Comparison of ENCODE assay signal across 8 cellular contexts in the genomic region with DNA sequence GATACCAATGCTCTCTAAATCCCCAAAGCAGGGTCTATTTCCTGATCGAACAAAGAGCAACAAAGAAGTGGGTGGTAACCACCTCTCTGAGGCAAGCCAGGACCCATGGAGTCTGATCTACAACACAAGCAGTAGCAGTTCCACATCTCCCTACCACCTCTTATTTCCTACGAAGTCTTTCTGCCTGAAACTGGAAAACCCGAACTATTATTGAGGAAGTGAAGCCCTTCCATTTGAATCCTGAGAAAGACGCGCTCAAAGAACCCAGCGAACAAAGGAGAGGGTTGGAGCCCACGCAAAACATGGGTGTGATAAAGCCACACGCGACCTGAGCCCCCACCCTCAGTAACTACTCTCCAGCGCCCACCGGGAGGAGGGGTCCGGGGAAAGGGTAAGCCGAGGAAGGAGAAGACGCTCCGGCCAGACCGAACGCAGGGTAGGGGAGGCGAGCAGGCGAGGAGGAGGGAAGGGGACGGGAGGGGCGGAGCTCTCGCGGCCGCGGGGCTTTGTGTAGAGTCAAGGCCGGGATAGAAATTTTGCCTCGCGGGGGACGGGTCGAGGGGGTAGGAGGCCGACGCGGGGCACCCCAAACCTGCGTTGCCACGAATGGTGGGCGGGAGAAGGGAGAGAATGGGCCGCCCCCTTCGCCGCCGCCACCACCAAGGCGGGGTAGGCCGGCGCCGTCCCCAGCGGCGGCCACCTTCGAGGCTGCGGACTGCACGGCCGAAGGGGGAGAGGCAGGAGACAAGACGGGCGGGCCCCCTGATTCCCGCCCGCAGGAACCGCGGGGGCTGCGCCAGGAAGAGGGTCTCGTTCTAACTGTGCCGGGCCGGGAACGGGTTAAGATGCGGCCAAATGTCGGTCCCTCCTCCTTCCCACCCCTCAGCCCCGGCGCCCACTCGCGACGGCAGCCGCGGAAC. TPM values are rescaled to one million over a fixed set of nuclear protein-coding genes. Genes with fewer than 3 reads are reported as not detected.
DNase-seq lines count a peak whose midpoint lies in the region; ATAC-seq, FAIRE-seq and TF ChIP-seq lines count a peak whose summit lies in the region.

No MANE protein-coding gene starts in this region.

- FAIRE-seq in GM18507 (lab: Jason Lieb, UNC), result peak; percentile 76

- TF ChIP-seq CTCF in 22Rv1 (IDR thresholded peaks at IDR 0.05), result no peak

- POLR2A ChIA-PET in activated CD8-positive, alpha-beta T cell treated with anti-CD3 and anti-CD28 coated beads, Interleukin-2, amount 10 ng/mL, durations not matched to agents 7 days and 5 days (lab: Charles Lee), result interaction anchor here (0.7 kb wide), 1 partner anchor 229 kb away, joined by 3 read pairs; no protein-coding TSS in a partner anchor

- peak overlapping the region; percentile 90 for H3K4me3 Mint-ChIP-seq in activated CD8-positive, alpha-beta T cell treated with anti-CD3 and anti-CD28 coated beads, Interleukin-2, amount 10 ng/mL, durations not matched to agents 7 days and 5 days
- H3K4me3 Mint-ChIP-seq in effector memory CD8-positive, alpha-beta T cell, result peak overlapping the region; percentile 96 to 97
- H3K4me3 Mint-ChIP-seq in memory B cell, result peak overlapping the region; percentile 99

- no peaks in the 10 kb centered on the region for H3K9me3 Mint-ChIP-seq in activated CD8-positive, alpha-beta T cell treated with anti-CD3 and anti-CD28 coated beads, Interleukin-2, amount 10 ng/mL, durations not matched to agents 7 days and 5 days (ENCODE audit: insufficient read depth)
- no peaks in the 10 kb centered on the region for H3K9me3 Mint-ChIP-seq in effector memory CD8-positive, alpha-beta T cell
- no peaks in the 10 kb centered on the region for H3K9me3 Mint-ChIP-seq in memory B cell

- H3K27ac Mint-ChIP-seq in activated CD8-positive, alpha-beta T cell treated with anti-CD3 and anti-CD28 coated beads, Interleukin-2, amount 10 ng/mL, durations not matched to agents 7 days and 5 days, result peak overlapping the region; percentile 98
- peak overlapping the region; percentile 98 for H3K27ac Mint-ChIP-seq in effector memory CD8-positive, alpha-beta T cell
- peak overlapping the region; percentile 98 for H3K27ac Mint-ChIP-seq in memory B cell

- CTCF ChIA-PET in activated CD8-positive, alpha-beta T cell treated with anti-CD3 and anti-CD28 coated beads, Interleukin-2, amount 10 ng/mL, durations not matched to agents 7 days and 5 days (lab: Charles Lee), result interaction anchor here (1.1 to 1.6 kb wide), 2 partner anchors 11 to 34 kb away, joined by 3 to 6 read pairs; no protein-coding TSS in a partner anchor

- ATAC-seq in HG02981 (IDR thresholded peaks at IDR 0.05; ENCODE audit: unreplicated experiment) (peak; percentile 32), memory B cell (ENCODE audit: low read depth) (peak; percentile 37)
- ATAC-seq in activated CD8-positive, alpha-beta T cell treated with anti-CD3 and anti-CD28 coated beads, Interleukin-2, amount 10 ng/mL, durations not matched to agents 7 days and 5 days, result peak; percentile 62
- peak; percentile 48 for ATAC-seq in effector memory CD8-positive, alpha-beta T cell (replicated peaks)

- peaks cover 5% of the 10 kb centered on the region for H3K36me3 Mint-ChIP-seq in activated CD8-positive, alpha-beta T cell treated with anti-CD3 and anti-CD28 coated beads, Interleukin-2, amount 10 ng/mL, durations not matched to agents 7 days and 5 days (ENCODE audit: low read depth)
- H3K36me3 Mint-ChIP-seq in effector memory CD8-positive, alpha-beta T cell (ENCODE audit: insufficient read depth), result peaks cover 21% of the 10 kb centered on the region
- H3K36me3 Mint-ChIP-seq in memory B cell, result no peaks in the 10 kb centered on the region

- peak; percentile 12 for DNase-seq in GM18507 (ENCODE audit: extremely low spot score, insufficient read length, low read depth)
- DNase-seq in NCI-H345 (lab: John Stamatoyannopoulos, UW), result peak; percentile 59
- DNase-seq in activated CD8-positive, alpha-beta T cell treated with anti-CD3 and anti-CD28 coated beads, Interleukin-2, amount 10 ng/mL, durations not matched to agents 7 days and 5 days, result peak; percentile 58
- peak; percentile 33 to 42 (median 40) for DNase-seq in effector memory CD8-positive, alpha-beta T cell
- DNase-seq in memory B cell (ENCODE audit: low spot score in 2 of 2), result peak in 1 of 2 donors; percentile 30
- peak; percentile 17 for DNase-seq in stimulated activated CD8-positive, alpha-beta memory T cell treated with anti-CD3 and anti-CD28 coated beads, Interleukin-15, amount 100 ng/mL, for 1 hour (ENCODE audit: low read depth)

- no peaks in the 10 kb centered on the region for H3K27me3 Mint-ChIP-seq in activated CD8-positive, alpha-beta T cell treated with anti-CD3 and anti-CD28 coated beads, Interleukin-2, amount 10 ng/mL, durations not matched to agents 7 days and 5 days (ENCODE audit: low read depth)
- H3K27me3 Mint-ChIP-seq in effector memory CD8-positive, alpha-beta T cell, result no peaks in the 10 kb centered on the region
- no peaks in the 10 kb centered on the region for H3K27me3 Mint-ChIP-seq in memory B cell

- peak overlapping the region; percentile 83 for H3K27ac ChIP-seq in 22Rv1

- peaks cover 25% of the 10 kb centered on the region for H3K4me1 Mint-ChIP-seq in activated CD8-positive, alpha-beta T cell treated with anti-CD3 and anti-CD28 coated beads, Interleukin-2, amount 10 ng/mL, durations not matched to agents 7 days and 5 days (ENCODE audit: low read depth)
- peaks cover 18 to 55% of the 10 kb centered on the region in 2 donors for H3K4me1 Mint-ChIP-seq in effector memory CD8-positive, alpha-beta T cell (ENCODE audit: low read depth in 2 of 2)
- H3K4me1 Mint-ChIP-seq in memory B cell, result peaks cover 31% of the 10 kb centered on the region

RNA-seq across cellular contexts. Expression of a gene that starts 0.8 kb away (rescaled TPM):
- 10 to 100 TPM; 66.8 to 75.7 TPM for total RNA-seq in activated CD8-positive, alpha-beta T cell treated with anti-CD3 and anti-CD28 coated beads, Interleukin-2, amount 10 ng/mL, durations not matched to agents 7 days and 5 days
